29 cellular contexts compared by ENCODE assay signal in the genomic region with DNA sequence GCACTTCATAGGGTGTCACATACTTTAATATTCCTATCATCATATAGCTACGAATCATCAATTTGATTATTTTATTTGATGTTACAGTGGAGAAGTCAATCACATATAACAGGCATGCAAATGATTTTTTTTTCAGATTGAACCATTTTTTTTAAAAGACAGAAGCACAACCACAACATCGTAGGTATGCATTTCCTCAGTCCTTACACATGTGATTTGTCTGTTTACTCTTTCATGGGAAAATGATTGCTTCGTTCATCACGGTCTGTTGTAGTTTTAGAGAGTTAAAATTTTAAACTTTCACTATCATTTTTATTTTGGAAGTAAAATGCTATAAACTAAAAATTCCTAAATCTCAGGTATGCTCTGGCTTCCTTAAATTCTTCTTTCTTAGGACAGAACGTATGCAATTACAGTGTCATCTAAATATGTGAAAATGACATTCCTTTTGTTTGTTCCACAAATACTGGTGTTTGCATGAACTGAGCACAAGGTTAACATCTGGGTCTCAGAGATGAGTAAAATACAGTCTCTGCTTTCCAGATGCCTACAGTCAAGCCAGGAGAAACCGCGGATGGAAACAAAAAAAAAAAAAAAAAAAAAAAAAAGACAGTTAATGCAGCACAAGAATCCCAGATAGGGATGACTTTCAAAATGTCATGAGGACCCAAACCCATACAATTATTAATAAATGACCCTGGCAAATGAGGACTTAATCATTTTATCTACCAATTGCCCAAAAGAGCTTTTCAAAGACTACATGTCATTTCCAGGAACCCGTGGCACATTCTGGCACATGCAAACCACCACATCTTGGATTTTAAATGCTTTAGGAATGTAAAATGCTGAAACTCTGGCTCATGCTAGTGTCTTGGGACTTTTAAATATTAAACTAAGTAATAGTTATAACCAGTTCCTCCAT.
DNase-seq lines count a peak whose midpoint lies in the region; ATAC-seq, FAIRE-seq and TF ChIP-seq lines count a peak whose summit lies in the region.
"Had no signal": no experiment of that assay in that cellular context is flagged by ENCODE, and none has a peak within 500 bp of the region (broad histone marks: within the 10 kb centered on the region; RNA-seq: fewer than 3 reads in every experiment).

No MANE protein-coding gene starts in this region.

- H3K27ac Mint-ChIP-seq in astrocyte (ENCODE audit: unreplicated experiment), result no peak overlapping the region
- H3K27ac Mint-ChIP-seq in CD4-positive, alpha-beta T cell, result no peak overlapping the region
- H3K27ac Mint-ChIP-seq: CD4-positive, alpha-beta memory T cell had no signal

- H3K27ac ChIP-seq in astrocyte (ENCODE audit: low read depth, low read length) (no peak overlapping the region), upper lobe of right lung (no peak overlapping the region)
- no peak overlapping the region for H3K27ac ChIP-seq in CD4-positive, alpha-beta T cell (ENCODE audit: low read depth, low read length)
- H3K27ac ChIP-seq: BLaER1 treated with 17β-estradiol and CSF1 and Interleukin-3, amounts not matched to agents 10 nM and 100 nM; PC-9; SJSA1 had no signal

- no peaks in the 10 kb centered on the region for H3K36me3 Mint-ChIP-seq in astrocyte (ENCODE audit: low read depth, unreplicated experiment)
- no peaks in the 10 kb centered on the region for H3K36me3 Mint-ChIP-seq in CD4-positive, alpha-beta T cell (ENCODE audit: low read depth)
- H3K36me3 Mint-ChIP-seq: CD4-positive, alpha-beta memory T cell had no signal

- no peaks in the 10 kb centered on the region for H3K9me3 Mint-ChIP-seq in astrocyte (ENCODE audit: unreplicated experiment)
- H3K9me3 Mint-ChIP-seq in CD4-positive, alpha-beta T cell, result peaks cover 11% of the 10 kb centered on the region

- no peak overlapping the region for H3K4me2 ChIP-seq in astrocyte (ENCODE audit: low read length)
- H3K4me2 ChIP-seq: BLaER1 treated with 17β-estradiol and CSF1 and Interleukin-3, amounts not matched to agents 10 nM and 100 nM; PC-9 had no signal

- H3K9ac ChIP-seq in astrocyte (ENCODE audit: low read length), result no peak overlapping the region
- H3K9ac ChIP-seq: BLaER1 treated with 17β-estradiol and CSF1 and Interleukin-3, amounts not matched to agents 10 nM and 100 nM had no signal

- H2AFZ ChIP-seq in astrocyte (ENCODE audit: low read depth, low read length), result no peak overlapping the region
- H2AFZ ChIP-seq: PC-9 had no signal

- H3K9me3 ChIP-seq in astrocyte (ENCODE audit: insufficient read depth, low read depth, low read length) (no peaks in the 10 kb centered on the region), upper lobe of right lung (no peaks in the 10 kb centered on the region)
- no peaks in the 10 kb centered on the region for H3K9me3 ChIP-seq in CD4-positive, alpha-beta T cell (ENCODE audit: control insufficient read depth, low read length)
- H3K9me3 ChIP-seq: BLaER1 treated with 17β-estradiol and CSF1 and Interleukin-3, amounts not matched to agents 10 nM and 100 nM; SJSA1 had no signal

- no peaks in the 10 kb centered on the region for H3K36me3 ChIP-seq in astrocyte (ENCODE audit: insufficient read depth, low read length)
- no peaks in the 10 kb centered on the region for H3K36me3 ChIP-seq in upper lobe of right lung
- H3K36me3 ChIP-seq: BLaER1 treated with 17β-estradiol and CSF1 and Interleukin-3, amounts not matched to agents 10 nM and 100 nM; SJSA1 had no signal

- no peaks in the 10 kb centered on the region for H3K27me3 ChIP-seq in astrocyte (ENCODE audit: insufficient read depth, low read length)
- no peaks in the 10 kb centered on the region for H3K27me3 ChIP-seq in CD4-positive, alpha-beta T cell (ENCODE audit: control insufficient read depth, insufficient read depth, low read length)
- H3K27me3 ChIP-seq in upper lobe of right lung, result no peaks in the 10 kb centered on the region
- H3K27me3 ChIP-seq: BLaER1 treated with 17β-estradiol and CSF1 and Interleukin-3, amounts not matched to agents 10 nM and 100 nM; SJSA1 had no signal

- no peaks in the 10 kb centered on the region for H4K20me1 ChIP-seq in astrocyte (ENCODE audit: insufficient read depth, low read length)
- H4K20me1 ChIP-seq: BLaER1 treated with 17β-estradiol and CSF1 and Interleukin-3, amounts not matched to agents 10 nM and 100 nM had no signal

- H3K4me3 ChIP-seq in AG10803 (ENCODE audit: low read length), result no peak overlapping the region
- no peak overlapping the region for H3K4me3 ChIP-seq in astrocyte (ENCODE audit: insufficient read depth, low read depth, low read length)
- H3K4me3 ChIP-seq in fibroblast of villous mesenchyme (ENCODE audit: low read depth, low read length), result no peak overlapping the region
- no peak overlapping the region for H3K4me3 ChIP-seq in upper lobe of right lung
- H3K4me3 ChIP-seq: BLaER1 treated with 17β-estradiol and CSF1 and Interleukin-3, amounts not matched to agents 10 nM and 100 nM; GM12878; PC-9; SJSA1 had no signal

- intact Hi-C loops in CD4-positive, alpha-beta T cell (cut with DNase I, micrococcal nuclease), result no loop called here
- intact Hi-C loops in upper lobe of right lung (cut with DNase I), result no loop called here

- no peak for ATAC-seq in CD4-positive, alpha-beta T cell (ENCODE audit: poor library complexity)
- no peak for ATAC-seq in upper lobe of right lung
- ATAC-seq: GM12878, HepG2 had no signal

- H3K4me1 ChIP-seq in astrocyte (ENCODE audit: insufficient read depth, low read length) (no peaks in the 10 kb centered on the region), upper lobe of right lung (no peaks in the 10 kb centered on the region)
- H3K4me1 ChIP-seq: BLaER1 treated with 17β-estradiol and CSF1 and Interleukin-3, amounts not matched to agents 10 nM and 100 nM; SJSA1 had no signal

- CTCF ChIA-PET in CD4-positive, alpha-beta T cell (lab: Charles Lee), result no interaction called here

- no peak for TF ChIP-seq CTCF in AG10803 (conservative IDR thresholded peaks at IDR 0.05; ENCODE audit: low read length)
- no peak for TF ChIP-seq CTCF in astrocyte (IDR thresholded peaks at IDR 0.05; ENCODE audit: insufficient read depth, low read depth, low read length)
- TF ChIP-seq CTCF in fibroblast of villous mesenchyme (IDR thresholded peaks at IDR 0.05; ENCODE audit: insufficient read depth, low read depth, low read length), result no peak
- no peak for TF ChIP-seq CTCF in CD4-positive, alpha-beta T cell (IDR thresholded peaks at IDR 0.05)
- no peak for TF ChIP-seq CTCF in upper lobe of right lung (IDR thresholded peaks at IDR 0.05)

- FAIRE-seq in astrocyte (lab: Jason Lieb, UNC), result no peak
- FAIRE-seq: G401.6, GM12878, H54, HepG2 had no signal

- H3K79me2 ChIP-seq in astrocyte (ENCODE audit: insufficient read depth, low read length), result no peaks in the 10 kb centered on the region

- H3K27me3 Mint-ChIP-seq in astrocyte (ENCODE audit: low read depth, unreplicated experiment), result no peaks in the 10 kb centered on the region
- no peaks in the 10 kb centered on the region for H3K27me3 Mint-ChIP-seq in CD4-positive, alpha-beta T cell
- H3K27me3 Mint-ChIP-seq: CD4-positive, alpha-beta memory T cell had no signal

- DNase-seq in AG10803 (ENCODE audit: low read depth), result peak; percentile 59
- peak; percentile 57 for DNase-seq in HCEC 1CT
- DNase-seq in astrocyte (ENCODE audit: low read depth), result peak; percentile 4
- peak; percentile 1 for DNase-seq in fibroblast of villous mesenchyme (ENCODE audit: low read depth)
- DNase-seq in CD4-positive, alpha-beta T cell, result no peak
- no peak for DNase-seq in upper lobe of right lung
- no peak for DNase-seq in NCI-H446 (lab: John Stamatoyannopoulos, UW)
- DNase-seq: 8988T; ACHN; AML-193; CD4-positive, alpha-beta memory T cell; COR-L47; DMS53; Karpas-422; NCI-H1092 treated with DMSO at 0.1 percent for 48 hours; NCI-H1436 treated with DMSO at 0.1 percent for 48 hours; NCI-H187 treated with DMSO at 0.1 percent for 48 hours; NCI-H2171 treated with DMSO at 0.1 percent for 48 hours; NCI-H345; NCI-H524 treated with DMSO at 0.1 percent for 48 hours; NCI-H82; PC-9; Right ventricle myocardium superior had no signal

- POLR2A ChIA-PET in CD4-positive, alpha-beta T cell (lab: Charles Lee), result no interaction called here

- no peak overlapping the region for H3K4me3 Mint-ChIP-seq in astrocyte (ENCODE audit: unreplicated experiment)
- H3K4me3 Mint-ChIP-seq in CD4-positive, alpha-beta T cell, result no peak overlapping the region
- H3K4me3 Mint-ChIP-seq: CD4-positive, alpha-beta memory T cell had no signal

- H3K4me1 Mint-ChIP-seq in astrocyte (ENCODE audit: low read depth, unreplicated experiment), result peaks cover 9% of the 10 kb centered on the region
- no peaks in the 10 kb centered on the region for H3K4me1 Mint-ChIP-seq in CD4-positive, alpha-beta T cell (ENCODE audit: low read depth)
- H3K4me1 Mint-ChIP-seq: CD4-positive, alpha-beta memory T cell had no signal

Comparison
In these comparisons a context has a peak if more than half of its experiments do, and no peak if none do; other contexts are left out.
1. DNase-seq: peak in AG10803 (single experiment), HCEC 1CT (single experiment), astrocyte (single experiment) and fibroblast of villous mesenchyme (single experiment); none in CD4-positive, alpha-beta T cell (0 of 10), upper lobe of right lung (single experiment) and NCI-H446 (0 of 2).